10 cellular contexts compared by ENCODE assay signal in genomic region chr18:46660955-46661749, GRCh38. TPM values are rescaled to one million over a fixed set of nuclear protein-coding genes. Genes with fewer than 3 reads are reported as not detected.
DNase-seq lines count a peak whose midpoint lies in the region; ATAC-seq and TF ChIP-seq lines count a peak whose summit lies in the region.
"Had no signal": no experiment of that assay in that cellular context is flagged by ENCODE, and none has a peak within 500 bp of the region (broad histone marks: within the 10 kb centered on the region; RNA-seq: fewer than 3 reads in every experiment).

No MANE protein-coding gene starts in this region.

- H3K36me3 Mint-ChIP-seq in activated T-helper 1 cell treated with anti-CD3 and anti-CD28 coated beads, Interleukin-12 subunit alpha, Interleukin-12 subunit beta, Interleukin-2, Interleukin-4 antibody, amounts not matched to agents 30 ng/mL and 10 ng/mL and 1 ng/mL, durations not matched to agents 14 hours and 24 hours and 36 hours (ENCODE audit: low read depth): no peaks in the 10 kb centered on the region
- H3K36me3 Mint-ChIP-seq in activated naive CD8-positive, alpha-beta T cell treated with anti-CD3 and anti-CD28 coated beads, Interleukin-2, amount 50 U/mL, for 24 hours (ENCODE audit: low read depth): no peaks in the 10 kb centered on the region

- no peaks in the 10 kb centered on the region for H3K4me1 Mint-ChIP-seq in activated T-helper 1 cell treated with anti-CD3 and anti-CD28 coated beads, Interleukin-12 subunit alpha, Interleukin-12 subunit beta, Interleukin-2, Interleukin-4 antibody, amounts not matched to agents 30 ng/mL and 10 ng/mL and 1 ng/mL, durations not matched to agents 14 hours and 24 hours and 36 hours (ENCODE audit: low read depth)
- H3K4me1 Mint-ChIP-seq in activated naive CD8-positive, alpha-beta T cell treated with anti-CD3 and anti-CD28 coated beads, Interleukin-2, amount 50 U/mL, for 24 hours: no peaks in the 10 kb centered on the region

- H3K4ac ChIP-seq in mesendoderm (ENCODE audit: low read depth, low read length): no peak overlapping the region

- H3K23ac ChIP-seq in mesendoderm (ENCODE audit: low read length): no peak overlapping the region

- WGBS in mesendoderm (ENCODE audit: extremely low coverage, insufficient coverage, low lambda C conversion rate): no CpG with 5 or more reads among the region's 9 CpGs

- H2BK5ac ChIP-seq in mesendoderm (ENCODE audit: low read length): no peak overlapping the region

- peaks cover 3% of the 10 kb centered on the region for H3K27me3 Mint-ChIP-seq in activated T-helper 1 cell treated with anti-CD3 and anti-CD28 coated beads, Interleukin-12 subunit alpha, Interleukin-12 subunit beta, Interleukin-2, Interleukin-4 antibody, amounts not matched to agents 30 ng/mL and 10 ng/mL and 1 ng/mL, durations not matched to agents 14 hours and 24 hours and 36 hours (ENCODE audit: insufficient read depth)
- no peaks in the 10 kb centered on the region for H3K27me3 Mint-ChIP-seq in activated naive CD8-positive, alpha-beta T cell treated with anti-CD3 and anti-CD28 coated beads, Interleukin-2, amount 50 U/mL, for 24 hours

- no peak overlapping the region for H3K9ac ChIP-seq in mesendoderm (ENCODE audit: low read length)

- H3K4me3 ChIP-seq in BE2C (ENCODE audit: low read depth, low read length) (no peak overlapping the region), choroid plexus epithelial cell (ENCODE audit: low read depth, low read length) (no peak overlapping the region), mesendoderm (ENCODE audit: low read length) (no peak overlapping the region)
- H3K4me3 ChIP-seq: SK-N-MC had no signal

- DNase-seq in BE2C: peak; percentile 56
- peak; percentile 16 for DNase-seq in M059J (ENCODE audit: low read depth)
- DNase-seq in choroid plexus epithelial cell (ENCODE audit: low read depth): peak; percentile 43
- peak; percentile 76 for DNase-seq in mesendoderm
- no peak for DNase-seq in activated T-helper 1 cell treated with anti-CD3 and anti-CD28 coated beads, Interleukin-12 subunit alpha, Interleukin-12 subunit beta, Interleukin-2, Interleukin-4 antibody, amounts not matched to agents 30 ng/mL and 10 ng/mL and 1 ng/mL, durations not matched to agents 14 hours and 24 hours and 36 hours (ENCODE audit: low spot score)
- DNase-seq in activated naive CD8-positive, alpha-beta T cell treated with anti-CD3 and anti-CD28 coated beads, Interleukin-2, amount 50 U/mL, for 24 hours: no peak
- DNase-seq: activated CD8-positive, alpha-beta memory T cell treated with anti-CD3 and anti-CD28 coated beads, Interleukin-2, amount 50 U/mL, for 48 hours had no signal

- H3K56ac ChIP-seq in mesendoderm (ENCODE audit: low read length): peak overlapping the region; percentile 67

- no peak overlapping the region for H2BK15ac ChIP-seq in mesendoderm (replicated peaks; ENCODE audit: low read depth)

- no peak overlapping the region for H3K4me3 Mint-ChIP-seq in activated T-helper 1 cell treated with anti-CD3 and anti-CD28 coated beads, Interleukin-12 subunit alpha, Interleukin-12 subunit beta, Interleukin-2, Interleukin-4 antibody, amounts not matched to agents 30 ng/mL and 10 ng/mL and 1 ng/mL, durations not matched to agents 14 hours and 24 hours and 36 hours
- H3K4me3 Mint-ChIP-seq in activated naive CD8-positive, alpha-beta T cell treated with anti-CD3 and anti-CD28 coated beads, Interleukin-2, amount 50 U/mL, for 24 hours: no peak overlapping the region

- H3K4me1 ChIP-seq in BE2C: no peaks in the 10 kb centered on the region
- no peaks in the 10 kb centered on the region for H3K4me1 ChIP-seq in mesendoderm (ENCODE audit: control insufficient read depth, low read depth, low read length)

- intact Hi-C loops in activated T-helper 1 cell treated with anti-CD3 and anti-CD28 coated beads, Interleukin-12 subunit alpha, Interleukin-12 subunit beta, Interleukin-2, Interleukin-4 antibody, amounts not matched to agents 30 ng/mL and 10 ng/mL and 1 ng/mL, durations not matched to agents 14 hours and 24 hours and 36 hours (cut with micrococcal nuclease): no loop called here

- no peaks in the 10 kb centered on the region for H3K36me3 ChIP-seq in BE2C
- no peaks in the 10 kb centered on the region for H3K36me3 ChIP-seq in mesendoderm (ENCODE audit: control insufficient read depth, insufficient read depth, low read length)

- no peak overlapping the region for H4K5ac ChIP-seq in mesendoderm (ENCODE audit: low read length)

- H3K79me2 ChIP-seq in mesendoderm (ENCODE audit: control insufficient read depth, insufficient read depth, low read length): no peaks in the 10 kb centered on the region

- no peak overlapping the region for H3K27ac Mint-ChIP-seq in activated T-helper 1 cell treated with anti-CD3 and anti-CD28 coated beads, Interleukin-12 subunit alpha, Interleukin-12 subunit beta, Interleukin-2, Interleukin-4 antibody, amounts not matched to agents 30 ng/mL and 10 ng/mL and 1 ng/mL, durations not matched to agents 14 hours and 24 hours and 36 hours
- H3K27ac Mint-ChIP-seq in activated naive CD8-positive, alpha-beta T cell treated with anti-CD3 and anti-CD28 coated beads, Interleukin-2, amount 50 U/mL, for 24 hours: no peak overlapping the region

- no peak for ATAC-seq in HG03432 (IDR thresholded peaks at IDR 0.05; ENCODE audit: unreplicated experiment)
- ATAC-seq in GM19351 (IDR thresholded peaks at IDR 0.05; ENCODE audit: unreplicated experiment): no peak
- no peak for ATAC-seq in activated naive CD8-positive, alpha-beta T cell treated with anti-CD3 and anti-CD28 coated beads, Interleukin-2, amount 50 U/mL, for 24 hours

- no peak overlapping the region for H4K8ac ChIP-seq in mesendoderm (ENCODE audit: low read depth, low read length)

- H3K9me3 ChIP-seq in BE2C: no peaks in the 10 kb centered on the region

- no peaks in the 10 kb centered on the region for H3K79me1 ChIP-seq in mesendoderm (ENCODE audit: low read length)

- no peak overlapping the region for H2BK120ac ChIP-seq in mesendoderm (ENCODE audit: low read depth, low read length)

- H3K27me3 ChIP-seq in BE2C (no peaks in the 10 kb centered on the region), mesendoderm (ENCODE audit: insufficient read depth, low read length, poor library complexity) (no peaks in the 10 kb centered on the region)

- H3K18ac ChIP-seq in mesendoderm (ENCODE audit: low read length): no peak overlapping the region

- no peak overlapping the region for H3K27ac ChIP-seq in mesendoderm (ENCODE audit: low read depth, low read length)
- H3K27ac ChIP-seq: SK-N-MC had no signal

- no peak overlapping the region for H3K4me2 ChIP-seq in mesendoderm (ENCODE audit: low read length)

- H2AK5ac ChIP-seq in mesendoderm (ENCODE audit: low read length): no peak overlapping the region

- no peak for TF ChIP-seq CTCF in BE2C (IDR thresholded peaks at IDR 0.05; ENCODE audit: low read depth, low read length)
- no peak for TF ChIP-seq CTCF in choroid plexus epithelial cell (conservative IDR thresholded peaks at IDR 0.05; ENCODE audit: low read depth, low read length)

- no peaks in the 10 kb centered on the region for H3K9me3 Mint-ChIP-seq in activated T-helper 1 cell treated with anti-CD3 and anti-CD28 coated beads, Interleukin-12 subunit alpha, Interleukin-12 subunit beta, Interleukin-2, Interleukin-4 antibody, amounts not matched to agents 30 ng/mL and 10 ng/mL and 1 ng/mL, durations not matched to agents 14 hours and 24 hours and 36 hours
- no peaks in the 10 kb centered on the region for H3K9me3 Mint-ChIP-seq in activated naive CD8-positive, alpha-beta T cell treated with anti-CD3 and anti-CD28 coated beads, Interleukin-2, amount 50 U/mL, for 24 hours

RNA-seq across cellular contexts. Expression of gene LOXHD1, which starts 4.1 kb away (rescaled TPM):
- polyA plus RNA-seq in BE2C (2012; ENCODE audit: insufficient read depth, insufficient read length, low read depth): 0.36 TPM
- not detected in 2 replicates for total RNA-seq in M059J (2014; rRNA removed; shearing (Covaris generic))
- polyA plus RNA-seq in mesendoderm (2013, experiment 1 of 2): 0.06 TPM
- 0.06 TPM for polyA plus RNA-seq in mesendoderm (2013, experiment 2 of 2)
- total RNA-seq in activated T-helper 1 cell treated with anti-CD3 and anti-CD28 coated beads, Interleukin-12 subunit alpha, Interleukin-12 subunit beta, Interleukin-2, Interleukin-4 antibody, amounts not matched to agents 30 ng/mL and 10 ng/mL and 1 ng/mL, durations not matched to agents 14 hours and 24 hours and 36 hours: not detected in 2 replicates

Comparison
In these comparisons a context has a peak if more than half of its experiments do, and no peak if none do; other contexts are left out.
1. DNase-seq: peak in BE2C (single experiment), M059J (single experiment), choroid plexus epithelial cell (single experiment) and mesendoderm (single experiment); none in activated T-helper 1 cell treated with anti-CD3 and anti-CD28 coated beads, Interleukin-12 subunit alpha, Interleukin-12 subunit beta, Interleukin-2, Interleukin-4 antibody, amounts not matched to agents 30 ng/mL and 10 ng/mL and 1 ng/mL, durations not matched to agents 14 hours and 24 hours and 36 hours (single experiment) and activated naive CD8-positive, alpha-beta T cell treated with anti-CD3 and anti-CD28 coated beads, Interleukin-2, amount 50 U/mL, for 24 hours (single experiment).